9 cellular contexts compared by ENCODE assay signal in the genomic region with DNA sequence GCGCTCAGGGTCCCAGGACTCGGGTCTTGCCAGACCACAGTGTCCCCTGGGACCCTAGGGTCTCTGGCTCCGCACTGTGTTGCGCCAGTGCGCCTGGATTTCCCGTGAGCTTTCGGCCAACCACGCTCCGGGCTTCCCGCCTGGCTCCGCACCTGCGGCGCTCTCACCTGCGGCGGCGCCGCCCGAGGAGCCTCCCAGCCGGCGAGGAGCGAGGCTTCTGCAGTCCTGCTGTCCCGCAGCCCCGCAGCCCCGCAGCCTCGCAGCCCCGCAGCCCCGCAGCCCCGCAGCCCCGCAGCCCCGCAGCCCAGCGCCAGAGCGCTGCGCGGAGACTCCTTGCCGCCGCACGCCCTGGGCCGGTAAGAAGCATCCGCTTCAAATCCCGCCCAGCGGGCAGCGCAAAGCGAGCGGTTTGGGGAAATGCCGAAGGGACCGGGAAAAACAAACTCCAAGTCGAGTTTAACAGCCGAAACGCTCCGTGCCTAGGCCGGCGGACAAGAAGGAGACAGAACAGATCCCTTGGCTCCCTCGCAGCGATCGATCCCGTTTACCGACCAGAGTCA. TPM values are rescaled to one million over a fixed set of nuclear protein-coding genes. Genes with fewer than 3 reads are reported as not detected.
A peak's percentile ranks its signal among the peaks of the same experiment; 100 is the strongest.
DNase-seq lines count a peak whose midpoint lies in the region; ATAC-seq and TF ChIP-seq lines count a peak whose summit lies in the region.
"Had no signal": no experiment of that assay in that cellular context is flagged by ENCODE, and none has a peak within 500 bp of the region (broad histone marks: within the 10 kb centered on the region; RNA-seq: fewer than 3 reads in every experiment).

No MANE protein-coding gene starts in this region.

- H3K27me3 ChIP-seq in ascending aorta: peaks cover 44% of the 10 kb centered on the region

- TF ChIP-seq CTCF in ascending aorta (IDR thresholded peaks at IDR 0.05): no peak

- peaks cover 7 to 31% of the 10 kb centered on the region in 2 donors for H3K4me1 ChIP-seq in ascending aorta

- no peak overlapping the region for H3K27ac Mint-ChIP-seq in stimulated activated naive CD8-positive, alpha-beta T cell treated with anti-CD3 and anti-CD28 coated beads, Interleukin-15, Interleukin-2, amounts not matched to agents 100 ng/mL and 50 ng/mL, for 24 hours
- no peak overlapping the region for H3K27ac Mint-ChIP-seq in naive thymus-derived CD8-positive, alpha-beta T cell

- no peaks in the 10 kb centered on the region for H3K36me3 ChIP-seq in ascending aorta

- peaks cover 29% of the 10 kb centered on the region for H3K4me1 Mint-ChIP-seq in stimulated activated naive CD8-positive, alpha-beta T cell treated with anti-CD3 and anti-CD28 coated beads, Interleukin-15, Interleukin-2, amounts not matched to agents 100 ng/mL and 50 ng/mL, for 24 hours (ENCODE audit: low read depth)
- peaks cover 4 to 36% (median 35%) of the 10 kb centered on the region in 4 donors for H3K4me1 Mint-ChIP-seq in naive thymus-derived CD8-positive, alpha-beta T cell

- H3K27me3 Mint-ChIP-seq in stimulated activated naive CD8-positive, alpha-beta T cell treated with anti-CD3 and anti-CD28 coated beads, Interleukin-15, Interleukin-2, amounts not matched to agents 100 ng/mL and 50 ng/mL, for 24 hours: peaks cover 86% of the 10 kb centered on the region
- peaks cover 32 to 92% (median 61%) of the 10 kb centered on the region in 5 donors for H3K27me3 Mint-ChIP-seq in naive thymus-derived CD8-positive, alpha-beta T cell

- no peaks in the 10 kb centered on the region for H3K9me3 ChIP-seq in ascending aorta

- intact Hi-C loops in ascending aorta (cut with DNase I): no loop called here

- H3K27ac ChIP-seq in ascending aorta: no peak overlapping the region

- no peak for DNase-seq in stimulated activated naive CD8-positive, alpha-beta T cell treated with anti-CD3 and anti-CD28 coated beads, Interleukin-15, Interleukin-2, amounts not matched to agents 100 U/mL and 50 U/mL, for 24 hours
- DNase-seq in ascending aorta (ENCODE audit: low spot score in 2 of 2): no peak
- no peak for DNase-seq in naive thymus-derived CD8-positive, alpha-beta T cell
- DNase-seq in erythroblast (lab: John Stamatoyannopoulos, UW): no peak
- no peak for DNase-seq in OCI-M2 (lab: John Stamatoyannopoulos, UW; ENCODE audit: unreplicated experiment)
- no peak for DNase-seq in SIG-M5 (lab: John Stamatoyannopoulos, UW)
- DNase-seq: NCI-H1092 had no signal

- peak overlapping the region; percentile 7 for H3K4me3 Mint-ChIP-seq in stimulated activated naive CD8-positive, alpha-beta T cell treated with anti-CD3 and anti-CD28 coated beads, Interleukin-15, Interleukin-2, amounts not matched to agents 100 ng/mL and 50 ng/mL, for 24 hours
- H3K4me3 Mint-ChIP-seq in naive thymus-derived CD8-positive, alpha-beta T cell: peak overlapping the region in 6 of 10 donors; percentile 45 to 69 (median 56)

- H3K9me3 Mint-ChIP-seq in stimulated activated naive CD8-positive, alpha-beta T cell treated with anti-CD3 and anti-CD28 coated beads, Interleukin-15, Interleukin-2, amounts not matched to agents 100 ng/mL and 50 ng/mL, for 24 hours: no peaks in the 10 kb centered on the region
- H3K9me3 Mint-ChIP-seq in naive thymus-derived CD8-positive, alpha-beta T cell: no peaks in the 10 kb centered on the region

- POLR2A ChIA-PET in naive thymus-derived CD8-positive, alpha-beta T cell (lab: Charles Lee): no interaction called here

- no peak for ATAC-seq in stimulated activated naive CD8-positive, alpha-beta T cell treated with anti-CD3 and anti-CD28 coated beads, Interleukin-15, Interleukin-2, amounts not matched to agents 100 U/mL and 50 U/mL, for 24 hours
- ATAC-seq in naive thymus-derived CD8-positive, alpha-beta T cell: no peak
- ATAC-seq in HG03139 (IDR thresholded peaks at IDR 0.05; ENCODE audit: unreplicated experiment): no peak

- TF ChIP-seq POLR2A in erythroblast (IDR thresholded peaks at IDR 0.05; ENCODE audit: low read length): no peak

- H3K4me3 ChIP-seq in ascending aorta: peak overlapping the region; percentile 56 to 58

- no peaks in the 10 kb centered on the region for H3K36me3 Mint-ChIP-seq in stimulated activated naive CD8-positive, alpha-beta T cell treated with anti-CD3 and anti-CD28 coated beads, Interleukin-15, Interleukin-2, amounts not matched to agents 100 ng/mL and 50 ng/mL, for 24 hours (ENCODE audit: low read depth)
- H3K36me3 Mint-ChIP-seq in naive thymus-derived CD8-positive, alpha-beta T cell: peaks cover 0 to 4% (median 0%) of the 10 kb centered on the region in 3 donors

RNA-seq across cellular contexts. Expression of a gene that starts 0.9 kb away (rescaled TPM):
- total RNA-seq in ascending aorta: not detected
- total RNA-seq in naive thymus-derived CD8-positive, alpha-beta T cell: not detected
- not detected for polyA plus RNA-seq in naive thymus-derived CD8-positive, alpha-beta T cell
